ENCODE assay signal across 8 cellular contexts in genomic region chr1:226739696-226740065, GRCh38. TPM values are rescaled to one million over a fixed set of nuclear protein-coding genes. Genes with fewer than 3 reads are reported as not detected.
DNase-seq lines count a peak whose midpoint lies in the region; ATAC-seq, FAIRE-seq and TF ChIP-seq lines count a peak whose summit lies in the region.

No MANE protein-coding gene starts in this region.

- H3K27me3 Mint-ChIP-seq in endothelial cell (ENCODE audit: unreplicated experiment): peaks cover 9% of the 10 kb centered on the region

- DNase-seq in GM12891 (ENCODE audit: insufficient read length, low spot score) (no peak), endothelial cell (ENCODE audit: low spot score) (no peak), cortex of kidney (lab: John Stamatoyannopoulos, UW) (no peak), BE2C (no peak), NCI-H82 (lab: John Stamatoyannopoulos, UW) (no peak)

- H3K9me2 ChIP-seq in OCI-LY1 (ENCODE audit: low read depth, low read length): no peaks in the 10 kb centered on the region

- H4K20me1 ChIP-seq in OCI-LY1 (ENCODE audit: insufficient read depth, low read length): no peaks in the 10 kb centered on the region

- H3K9ac ChIP-seq in OCI-LY1 (ENCODE audit: low read length) (peak overlapping the region; percentile 59), rectal smooth muscle tissue (ENCODE audit: low read length) (no peak overlapping the region)

- peaks cover 25% of the 10 kb centered on the region for H3K36me3 ChIP-seq in OCI-LY1 (ENCODE audit: insufficient read depth, low read length)
- H3K36me3 ChIP-seq in rectal smooth muscle tissue (ENCODE audit: control insufficient read depth, insufficient read depth, low read length): peaks cover 6% of the 10 kb centered on the region
- no peaks in the 10 kb centered on the region for H3K36me3 ChIP-seq in BE2C

- H3K4me2 ChIP-seq in OCI-LY1 (ENCODE audit: low read length): peak overlapping the region; percentile 67

- TF ChIP-seq POLR2A in GM12891 (IDR thresholded peaks at IDR 0.05; ENCODE audit: low read depth, low read length): no peak

- no peaks in the 10 kb centered on the region for H3K27me3 ChIP-seq in OCI-LY1 (ENCODE audit: insufficient read depth, low read length)
- no peaks in the 10 kb centered on the region for H3K27me3 ChIP-seq in rectal smooth muscle tissue (ENCODE audit: control insufficient read depth, insufficient read depth, low read length)
- H3K27me3 ChIP-seq in BE2C: peaks cover 54% of the 10 kb centered on the region

- peak; percentile 74 for FAIRE-seq in GM12891 (lab: Jason Lieb, UNC)

- H3K27ac Mint-ChIP-seq in endothelial cell (ENCODE audit: unreplicated experiment): no peak overlapping the region

- H3K4me3 Mint-ChIP-seq in endothelial cell (ENCODE audit: unreplicated experiment): peak overlapping the region; percentile 37

- H3K9me3 ChIP-seq in OCI-LY1 (ENCODE audit: low read length) (0 out of 2 replicates have a peak, but pooled peaks cover 3% of the 10 kb centered on the region), BE2C (peaks cover 2% of the 10 kb centered on the region; the same call in 1 of the 2 replicates)

- H2AFZ ChIP-seq in OCI-LY1 (ENCODE audit: low read length): no peak overlapping the region; the same call in 1 of the 2 replicates

- peaks cover 11% of the 10 kb centered on the region; the same call in 1 of the 2 replicates for H3F3A ChIP-seq in OCI-LY1 (ENCODE audit: insufficient read depth, low read length)

- peaks cover 51% of the 10 kb centered on the region for H3K4me1 ChIP-seq in OCI-LY1 (ENCODE audit: insufficient read depth, low read length, severe bottlenecking)
- H3K4me1 ChIP-seq in rectal smooth muscle tissue (ENCODE audit: control insufficient read depth, insufficient read depth, low read length): peaks cover 16% of the 10 kb centered on the region
- no peaks in the 10 kb centered on the region for H3K4me1 ChIP-seq in BE2C

- peaks cover 15% of the 10 kb centered on the region for H3K36me3 Mint-ChIP-seq in endothelial cell (ENCODE audit: low read depth, unreplicated experiment)

- H3K27ac ChIP-seq in OCI-LY1 (ENCODE audit: low read depth, low read length, poor library complexity, severe bottlenecking): peak overlapping the region; percentile 95
- peak overlapping the region; percentile 96 for H3K27ac ChIP-seq in rectal smooth muscle tissue (ENCODE audit: low read depth, low read length)

- H3K9me3 Mint-ChIP-seq in endothelial cell (ENCODE audit: unreplicated experiment): no peaks in the 10 kb centered on the region

- peaks cover 37% of the 10 kb centered on the region for H3K79me2 ChIP-seq in OCI-LY1 (ENCODE audit: insufficient read depth, low read length)

- no peak for ATAC-seq in GM21381 (IDR thresholded peaks at IDR 0.05; ENCODE audit: unreplicated experiment)

- H3K4me3 ChIP-seq in OCI-LY1 (ENCODE audit: low read depth, low read length, poor library complexity, severe bottlenecking) (peak overlapping the region; percentile 82), rectal smooth muscle tissue (ENCODE audit: low read length) (peak overlapping the region; percentile 40), BE2C (ENCODE audit: low read depth, low read length) (no peak overlapping the region)

- peaks cover 23% of the 10 kb centered on the region for H3K4me1 Mint-ChIP-seq in endothelial cell (ENCODE audit: unreplicated experiment)

- TF ChIP-seq CTCF in OCI-LY1 (IDR thresholded peaks at IDR 0.05; ENCODE audit: low read length) (no peak), endothelial cell (IDR thresholded peaks at IDR 0.05; ENCODE audit: unreplicated experiment) (no peak), BE2C (IDR thresholded peaks at IDR 0.05; ENCODE audit: low read depth, low read length) (no peak)

TF ChIP-seq in GM12891, 5 proteins besides CTCF, POLR2A, EP300 and RAD21:
- no peak for TF ChIP-seq TAF1 (IDR thresholded peaks at IDR 0.05; ENCODE audit: low read depth, low read length)
- TF ChIP-seq POU2F2 (IDR thresholded peaks at IDR 0.05; ENCODE audit: low read depth, low read length): no peak
- no peak for TF ChIP-seq SPI1 (IDR thresholded peaks at IDR 0.05; ENCODE audit: low read depth, low read length)
- TF ChIP-seq POLR2AphosphoS5 (IDR thresholded peaks at IDR 0.05; ENCODE audit: low read depth, low read length): no peak
- no peak for TF ChIP-seq PAX5 (IDR thresholded peaks at IDR 0.05; ENCODE audit: insufficient read depth, low read length, severe bottlenecking)

RNA-seq across cellular contexts. Expression of gene ITPKB, which starts 0.6 kb away (rescaled TPM):
- polyA plus RNA-seq in GM12891 (2012; ENCODE audit: low read depth, missing spikeins): 15.8 TPM
- total RNA-seq in endothelial cell (ENCODE audit: unreplicated experiment): 144 TPM
- 0.25 TPM for polyA plus RNA-seq in BE2C (2012; ENCODE audit: insufficient read depth, insufficient read length, low read depth)
